Comparison of ENCODE assay signal across 27 cellular contexts in genomic region chr22:37925311-37925710, GRCh38. TPM values are rescaled to one million over a fixed set of nuclear protein-coding genes. Genes with fewer than 3 reads are reported as not detected.
"Had no signal": no experiment of that assay in that cellular context is flagged by ENCODE, and none has a peak within 500 bp of the region (broad histone marks: within the 10 kb centered on the region; RNA-seq: fewer than 3 reads in every experiment).

No MANE protein-coding gene starts in this region.

- DNase-seq: activated CD4-positive, alpha-beta memory T cell treated with anti-CD3 and anti-CD28 coated beads, Interleukin-2, amount 10 ng/mL, durations not matched to agents 7 days and 5 days; activated CD4-positive, alpha-beta T cell treated with anti-CD3 and anti-CD28 coated beads for 1 hour; activated CD4-positive, alpha-beta T cell treated with anti-CD3 and anti-CD28 coated beads, Interleukin-2, amount 10 ng/mL, durations not matched to agents 7 days and 5 days; activated naive CD8-positive, alpha-beta T cell treated with anti-CD3 and anti-CD28 coated beads, Interleukin-2, amount 50 U/mL, for 24 hours; activated T-cell treated with anti-CD3 and anti-CD28 coated beads, Interleukin-2, amount 50 U/mL, for 4 hours; amygdala; dermis blood vessel endothelial cell; effector CD8-positive, alpha-beta T cell; gastrocnemius medialis; hippocampal formation; immature natural killer cell; left colon; midbrain; naive thymus-derived CD8-positive, alpha-beta T cell; posterior cingulate gyrus; retina; stimulated activated CD4-positive, alpha-beta T cell treated with anti-CD3 and anti-CD28 coated beads, Interleukin-1b, Interleukin-23, amount 100 ng/mL, for 48 hours; stimulated activated CD4-positive, alpha-beta T cell treated with anti-CD3 and anti-CD28 coated beads, Interleukin-4, amount 100 ng/mL, for 4 hours; stimulated activated CD8-positive, alpha-beta memory T cell treated with anti-CD3 and anti-CD28 coated beads, Interleukin-4, amount 100 ng/mL, for 48 hours; stimulated activated naive CD8-positive, alpha-beta T cell treated with anti-CD3 and anti-CD28 coated beads, Interleukin-15, amount 100 ng/mL, for 72 hours; T-helper 2 cell had no signal

- H3K27me3 ChIP-seq: gastrocnemius medialis, tibial nerve had no signal

- H3K4me3 ChIP-seq: gastrocnemius medialis, smooth muscle cell, tibial nerve had no signal

- ATAC-seq: activated T-cell treated with anti-CD3 and anti-CD28 coated beads, Interleukin-2, amount 50 U/mL, for 4 hours; gastrocnemius medialis; naive thymus-derived CD8-positive, alpha-beta T cell; stimulated activated naive CD8-positive, alpha-beta T cell treated with anti-CD3 and anti-CD28 coated beads, Interleukin-15, amount 100 ng/mL, for 72 hours had no signal

- H3K9me3 ChIP-seq: gastrocnemius medialis, tibial nerve had no signal

- H3K4me2 ChIP-seq: smooth muscle cell had no signal

- H3K4me1 ChIP-seq: gastrocnemius medialis had no signal

- H3K27ac ChIP-seq: epithelial cell of prostate, gastrocnemius medialis, tibial nerve had no signal

RNA-seq across cellular contexts. Expression of gene C22orf23, which starts 28.1 kb away (rescaled TPM):
- total RNA-seq: activated CD4-positive, alpha-beta memory T cell treated with anti-CD3 and anti-CD28 coated beads, Interleukin-2, amount 10 ng/mL, durations not matched to agents 7 days and 5 days; activated T-helper 2 cell treated with anti-CD3 and anti-CD28 coated beads, Interferon-gamma antibody, Interleukin-2, Interleukin-4, amounts not matched to agents 10 μg/mL and 5 μg/mL and 100 μg/mL, durations not matched to agents 14 hours and 24 hours and 36 hours; dermis blood vessel endothelial cell; left colon; lower leg skin; naive thymus-derived CD8-positive, alpha-beta T cell; ureter had no signal
- polyA plus RNA-seq: immature natural killer cell; naive thymus-derived CD8-positive, alpha-beta T cell had no signal

RNA-seq across cellular contexts. Expression of gene SOX10, which starts 59.0 kb away (rescaled TPM):
- total RNA-seq: activated CD4-positive, alpha-beta memory T cell treated with anti-CD3 and anti-CD28 coated beads, Interleukin-2, amount 10 ng/mL, durations not matched to agents 7 days and 5 days; activated CD4-positive, alpha-beta T cell treated with anti-CD3 and anti-CD28 coated beads, Interleukin-2, amount 10 ng/mL, durations not matched to agents 7 days and 5 days; activated T-cell treated with anti-CD3 and anti-CD28 coated beads, Interleukin-2, amount 50 U/mL, for 4 hours; activated T-helper 2 cell treated with anti-CD3 and anti-CD28 coated beads, Interferon-gamma antibody, Interleukin-2, Interleukin-4, amounts not matched to agents 10 μg/mL and 5 μg/mL and 100 μg/mL, durations not matched to agents 14 hours and 24 hours and 36 hours; dermis blood vessel endothelial cell; naive thymus-derived CD8-positive, alpha-beta T cell; smooth muscle cell had no signal
- polyA plus RNA-seq: immature natural killer cell; naive thymus-derived CD8-positive, alpha-beta T cell; smooth muscle cell had no signal
